In the genomic region with DNA sequence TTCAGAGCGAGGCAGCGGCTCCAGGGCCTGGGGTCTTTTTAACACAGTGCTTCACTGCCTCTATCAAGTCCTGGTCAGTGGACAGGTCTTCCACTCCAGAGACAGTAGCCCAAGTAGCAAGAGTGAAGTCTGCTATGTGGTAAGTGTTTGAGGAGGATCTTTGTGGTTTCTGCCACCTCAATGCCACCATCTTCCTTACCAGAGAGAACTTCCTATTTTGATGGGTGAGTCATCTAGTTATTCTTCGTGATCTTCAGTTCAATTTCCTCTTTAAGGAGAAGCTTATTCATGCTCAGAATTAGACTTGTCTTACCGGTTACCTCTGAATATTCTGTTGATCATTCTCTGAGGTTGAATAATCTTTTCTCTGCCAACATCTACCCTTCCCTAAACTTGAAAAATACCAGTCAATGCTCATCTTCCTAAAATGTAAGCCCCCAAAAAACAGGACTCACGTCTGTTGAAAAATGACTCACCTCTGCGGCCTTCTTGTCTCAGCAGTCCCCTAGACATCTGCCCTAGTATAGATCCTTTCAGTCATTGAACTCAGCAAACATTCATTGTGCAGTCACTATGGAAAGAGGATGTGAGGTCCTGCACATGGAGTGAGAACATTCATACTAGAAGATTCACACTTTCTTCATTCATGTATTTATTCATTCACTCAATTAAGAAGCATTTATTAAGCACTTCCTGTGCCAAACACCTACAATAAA, we compare ENCODE assay signal across 8 cellular contexts. TPM values are rescaled to one million over a fixed set of nuclear protein-coding genes. Genes with fewer than 3 reads are reported as not detected.
DNase-seq lines count a peak whose midpoint lies in the region; ATAC-seq and TF ChIP-seq lines count a peak whose summit lies in the region.
"Had no signal": no experiment of that assay in that cellular context is flagged by ENCODE, and none has a peak within 500 bp of the region (broad histone marks: within the 10 kb centered on the region; RNA-seq: fewer than 3 reads in every experiment).

No MANE protein-coding gene starts in this region.

- intact Hi-C loops in right lobe of liver (cut with DNase I) = no loop called here
- intact Hi-C loops in Caco-2 (cut with micrococcal nuclease; ENCODE audit: unreplicated experiment) = no loop called here

- H3K27me3 Mint-ChIP-seq in IgD-negative memory B cell (peaks cover 2% of the 10 kb centered on the region), Caco-2 (ENCODE audit: insufficient read depth, unreplicated experiment) (no peaks in the 10 kb centered on the region), osteocyte (ENCODE audit: unreplicated experiment) (no peaks in the 10 kb centered on the region)

- H3K9me3 ChIP-seq in right lobe of liver (no peaks in the 10 kb centered on the region), Caco-2 (no peaks in the 10 kb centered on the region)

- H3K4me3 Mint-ChIP-seq in IgD-negative memory B cell (peak overlapping the region in 1 of 4 donors; percentile 56), Caco-2 (ENCODE audit: unreplicated experiment) (no peak overlapping the region), osteocyte (ENCODE audit: unreplicated experiment) (no peak overlapping the region)

- peak; percentile 73 for DNase-seq in activated CD8-positive, alpha-beta memory T cell treated with anti-CD3 and anti-CD28 coated beads for 24 hours
- DNase-seq in right lobe of liver (no peak), Caco-2 (no peak), osteocyte (ENCODE audit: extremely low spot score, unreplicated experiment) (no peak)

- H3K4me3 ChIP-seq in right lobe of liver (no peak overlapping the region), Caco-2 (ENCODE audit: low read depth, low read length) (no peak overlapping the region)
- H3K4me3 ChIP-seq: SK-N-MC had no signal

- H3K4me1 Mint-ChIP-seq in IgD-negative memory B cell = peaks cover 18 to 31% (median 21%) of the 10 kb centered on the region in 3 donors
- peaks cover 7% of the 10 kb centered on the region for H3K4me1 Mint-ChIP-seq in Caco-2 (ENCODE audit: low read depth, unreplicated experiment)
- H3K4me1 Mint-ChIP-seq in osteocyte (ENCODE audit: unreplicated experiment) = no peaks in the 10 kb centered on the region

- no peaks in the 10 kb centered on the region for H3K4me1 ChIP-seq in right lobe of liver
- no peaks in the 10 kb centered on the region for H3K4me1 ChIP-seq in Caco-2

- CTCF ChIA-PET in Caco-2 (lab: Charles Lee) = no interaction called here

- POLR2A ChIA-PET in Caco-2 (lab: Charles Lee) = no interaction called here

- ATAC-seq in GM21367 (IDR thresholded peaks at IDR 0.05; ENCODE audit: unreplicated experiment) (peak; percentile 41), right lobe of liver (peak; percentile 55 to 68 (median 56)), HG03025 (IDR thresholded peaks at IDR 0.05; ENCODE audit: low FRiP score, unreplicated experiment) (no peak)

- BruUV-seq in Caco-2 (replicated peaks; lab: Mats Ljungman, UMichigan) = no TSS peak

- no peaks in the 10 kb centered on the region for H3K27me3 ChIP-seq in right lobe of liver
- no peaks in the 10 kb centered on the region for H3K27me3 ChIP-seq in Caco-2 (replicated peaks; ENCODE audit: control insufficient read depth, insufficient read depth, low read length)

- H3K27ac ChIP-seq in right lobe of liver = peak overlapping the region in 1 of 3 donors; percentile 14
- H3K27ac ChIP-seq: SK-N-MC had no signal

- no peak for TF ChIP-seq POLR2A in right lobe of liver (IDR thresholded peaks at IDR 0.05)

- 47% methylated on average over 5 of the region's 6 CpGs for WGBS in right lobe of liver (ENCODE audit: insufficient coverage, low coverage, low lambda C conversion rate, missing lambda C conversion rate)

- H3K27ac Mint-ChIP-seq in IgD-negative memory B cell (peak overlapping the region; percentile 3 to 29 (median 7)), Caco-2 (ENCODE audit: unreplicated experiment) (no peak overlapping the region), osteocyte (ENCODE audit: unreplicated experiment) (no peak overlapping the region)

- H3K36me3 ChIP-seq in right lobe of liver (no peaks in the 10 kb centered on the region), Caco-2 (ENCODE audit: control insufficient read depth, insufficient read depth, low read length) (no peaks in the 10 kb centered on the region)

- TF ChIP-seq CTCF in right lobe of liver (IDR thresholded peaks at IDR 0.05) (no peak), Caco-2 (IDR thresholded peaks at IDR 0.05; ENCODE audit: insufficient read depth in 1 of 2, low read depth in 1 of 2, low read length in 1 of 2, severe bottlenecking in 1 of 2, unreplicated experiment in 1 of 2) (no peak), osteocyte (IDR thresholded peaks at IDR 0.05) (no peak)

- no peaks in the 10 kb centered on the region for H3K9me3 Mint-ChIP-seq in IgD-negative memory B cell
- no peaks in the 10 kb centered on the region for H3K9me3 Mint-ChIP-seq in Caco-2 (ENCODE audit: unreplicated experiment)
- no peaks in the 10 kb centered on the region for H3K9me3 Mint-ChIP-seq in osteocyte (ENCODE audit: unreplicated experiment)

- H3K36me3 Mint-ChIP-seq in IgD-negative memory B cell (no peaks in the 10 kb centered on the region), Caco-2 (ENCODE audit: insufficient read depth, unreplicated experiment) (no peaks in the 10 kb centered on the region), osteocyte (ENCODE audit: unreplicated experiment) (no peaks in the 10 kb centered on the region)

RNA-seq across cellular contexts. Expression of a gene that starts 32.2 kb away (rescaled TPM):
- 3.1 TPM for polyA plus RNA-seq in IgD-negative memory B cell
- 10 to 100 TPM; 29.1 to 67.5 (median 41.8) TPM for total RNA-seq in right lobe of liver
- 35.8 and 40.4 TPM in 2 replicates for total RNA-seq in Caco-2 (2022)
- 69.3 and 84.8 TPM in 2 replicates for total RNA-seq in osteocyte

Comparison
In these comparisons a context has a peak if more than half of its experiments do, and no peak if none do; other contexts are left out.
1. H3K27ac Mint-ChIP-seq: peak in IgD-negative memory B cell (3 of 3); none in Caco-2 (single experiment) and osteocyte (single experiment).